10 cellular contexts compared by ENCODE assay signal in the genomic region with DNA sequence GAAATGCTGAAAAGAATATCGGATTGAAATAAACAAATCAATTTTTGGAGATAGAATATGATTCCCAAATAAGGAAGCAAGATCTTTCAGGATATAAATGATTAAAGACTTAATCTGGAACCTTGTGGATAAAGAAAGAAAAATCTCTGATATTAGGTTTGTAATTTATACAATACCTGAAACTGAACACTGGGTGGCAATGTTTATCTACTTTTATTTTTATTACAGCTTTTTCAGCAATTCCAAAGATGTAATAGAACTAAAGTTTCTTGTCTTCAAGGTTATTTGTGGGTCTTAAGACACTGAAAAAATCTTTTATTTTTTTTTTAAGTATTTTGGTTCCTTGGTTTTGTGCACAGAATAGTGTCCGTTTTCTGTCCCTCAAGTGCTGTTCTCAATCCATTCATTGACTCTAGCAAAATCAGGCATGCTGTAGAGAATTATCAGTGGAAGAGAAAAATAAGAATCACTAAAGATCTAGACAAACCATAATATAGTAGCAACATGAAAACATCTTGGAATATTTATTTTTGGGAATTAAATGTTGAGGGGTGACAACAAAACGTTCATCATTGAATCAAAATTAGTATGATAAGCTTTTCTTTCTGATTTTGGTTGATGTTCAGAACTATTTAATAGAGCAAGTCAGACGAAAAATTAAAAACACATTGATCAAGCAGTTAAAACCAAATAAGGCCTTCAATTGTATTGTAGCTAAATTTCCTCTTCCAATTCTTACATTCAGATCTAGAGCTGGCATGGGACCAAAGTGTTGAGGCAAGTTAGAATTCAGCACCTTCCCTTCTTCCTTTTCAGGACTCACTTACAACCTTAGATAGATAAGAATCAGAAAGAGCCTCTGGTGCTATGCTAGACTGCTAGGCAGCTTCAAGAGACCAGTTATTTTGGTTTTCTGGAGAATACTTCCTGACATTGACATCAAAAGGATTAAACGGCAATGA.
DNase-seq lines count a peak whose midpoint lies in the region; ATAC-seq, FAIRE-seq and TF ChIP-seq lines count a peak whose summit lies in the region.
"Had no signal": no experiment of that assay in that cellular context is flagged by ENCODE, and none has a peak within 500 bp of the region (broad histone marks: within the 10 kb centered on the region; RNA-seq: fewer than 3 reads in every experiment).

No MANE protein-coding gene starts in this region.

- intact Hi-C loops in left colon (cut with DNase I, micrococcal nuclease) (no loop called here), transverse colon (cut with DNase I; ENCODE audit: low total_unique reads) (no loop called here)

- peak; percentile 24 for DNase-seq in NCI-H1436 (lab: John Stamatoyannopoulos, UW)
- DNase-seq in NCI-H1436 treated with DMSO at 0.1 percent for 48 hours (lab: John Stamatoyannopoulos, UW): no peak
- DNase-seq in NCI-H1105 (lab: John Stamatoyannopoulos, UW): peak; percentile 34
- DNase-seq in brain microvascular endothelial cell: no peak
- DNase-seq in pons (ENCODE audit: low spot score): peak; percentile 33
- no peak for DNase-seq in left colon
- DNase-seq in GM12892 (ENCODE audit: insufficient read length): no peak
- DNase-seq in transverse colon: no peak

- H3K9me3 ChIP-seq in transverse colon: no peaks in the 10 kb centered on the region

- no peaks in the 10 kb centered on the region for H3K4me1 ChIP-seq in transverse colon

- no peaks in the 10 kb centered on the region for H3K36me3 ChIP-seq in brain microvascular endothelial cell (replicated peaks)
- H3K36me3 ChIP-seq in transverse colon: no peaks in the 10 kb centered on the region
- H3K36me3 ChIP-seq: BLaER1 treated with 17β-estradiol and CSF1 and Interleukin-3, amounts not matched to agents 10 nM and 100 nM had no signal

- H3K27me3 ChIP-seq in brain microvascular endothelial cell (replicated peaks) (no peaks in the 10 kb centered on the region), transverse colon (no peaks in the 10 kb centered on the region)
- H3K27me3 ChIP-seq: BLaER1 treated with 17β-estradiol and CSF1 and Interleukin-3, amounts not matched to agents 10 nM and 100 nM had no signal

- no peak for FAIRE-seq in GM12892 (lab: Jason Lieb, UNC)
- FAIRE-seq: keratinocyte had no signal

- TF ChIP-seq POLR2A in GM12892 (IDR thresholded peaks at IDR 0.05; ENCODE audit: low read depth, low read length) (no peak), transverse colon (IDR thresholded peaks at IDR 0.05) (no peak)

- 34 to 47% methylated on average over 5 of the region's 5 CpGs for WGBS in transverse colon (ENCODE audit: low coverage in 1 of 2), 2 donors

- no peak for TF ChIP-seq EP300 in transverse colon (IDR thresholded peaks at IDR 0.05; ENCODE audit: low read depth)

- in situ Hi-C loops in brain microvascular endothelial cell (cut with HindIII; ENCODE audit: low pct_ligation_motif_present, low sequenced_read_pairs): no loop called here
- in situ Hi-C loops in transverse colon (cut with MboI; ENCODE audit: low pct_ligation_motif_present in 1 of 4, low pct_unique_long_range_greater_than_20kb in 1 of 4, low sequenced_read_pairs in 3 of 4): no loop called here

- no peak overlapping the region for H3K27ac ChIP-seq in brain microvascular endothelial cell
- H3K27ac ChIP-seq in transverse colon: no peak overlapping the region
- H3K27ac ChIP-seq: BLaER1 treated with 17β-estradiol and CSF1 and Interleukin-3, amounts not matched to agents 10 nM and 100 nM had no signal

- peak; percentile 2 for TF ChIP-seq CTCF in brain microvascular endothelial cell (IDR thresholded peaks at IDR 0.05; ENCODE audit: low read depth, low read length, missing control alignments)
- TF ChIP-seq CTCF in transverse colon (IDR thresholded peaks at IDR 0.05): peak in 2 of 5 experiments; percentile 17 to 27

- H3K4me3 ChIP-seq in brain microvascular endothelial cell (ENCODE audit: low read depth, low read length): no peak overlapping the region
- no peak overlapping the region for H3K4me3 ChIP-seq in transverse colon
- H3K4me3 ChIP-seq: BLaER1 treated with 17β-estradiol and CSF1 and Interleukin-3, amounts not matched to agents 10 nM and 100 nM had no signal

- ATAC-seq in left colon: no peak

Comparison
In these comparisons a context has a peak if more than half of its experiments do, and no peak if none do; other contexts are left out.
1. DNase-seq: peak in NCI-H1436 (single experiment), NCI-H1105 (single experiment) and pons (single experiment); none in NCI-H1436 treated with DMSO at 0.1 percent for 48 hours (single experiment), brain microvascular endothelial cell (single experiment), left colon (0 of 2), GM12892 (single experiment) and transverse colon (single experiment).